In the genomic region with DNA sequence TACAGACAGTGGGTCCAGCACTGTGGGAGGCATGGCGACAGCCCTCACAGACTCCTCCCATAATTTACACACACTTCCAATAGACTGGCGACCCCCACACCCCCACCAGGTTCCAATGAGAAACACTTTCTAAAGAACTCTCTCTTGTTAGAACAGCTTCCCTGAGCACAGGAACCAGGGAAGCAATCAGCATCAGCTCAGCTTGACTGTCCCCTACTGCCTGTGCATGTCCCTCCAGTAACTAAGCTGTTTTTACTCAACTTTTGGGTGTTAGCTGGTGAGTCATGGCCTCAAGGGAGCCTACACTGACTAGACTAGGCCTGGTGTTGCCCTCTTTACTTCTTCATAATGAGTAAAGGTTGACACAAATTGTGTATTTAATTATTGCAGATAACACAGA, we compare ENCODE assay signal across 10 cellular contexts. TPM values are rescaled to one million over a fixed set of nuclear protein-coding genes. Genes with fewer than 3 reads are reported as not detected.
DNase-seq lines count a peak whose midpoint lies in the region; ATAC-seq and TF ChIP-seq lines count a peak whose summit lies in the region.
"Had no signal": no experiment of that assay in that cellular context is flagged by ENCODE, and none has a peak within 500 bp of the region (broad histone marks: within the 10 kb centered on the region; RNA-seq: fewer than 3 reads in every experiment).

No MANE protein-coding gene starts in this region.

- no peak overlapping the region for H3K4me3 ChIP-seq in trophoblast cell (ENCODE audit: low read depth, low read length)

- H3K4me1 ChIP-seq in trophoblast cell (ENCODE audit: control insufficient read depth in 1 of 2, insufficient read depth in 2 of 2, low read length in 2 of 2): peaks cover 5 to 12% of the 10 kb centered on the region in 2 experiments

- H3K4ac ChIP-seq in trophoblast cell (ENCODE audit: low read depth, low read length): no peak overlapping the region

- no peak for TF ChIP-seq CTCF in CD14-positive monocyte (IDR thresholded peaks at IDR 0.05)

- CTCF ChIA-PET in activated CD8-positive, alpha-beta memory T cell treated with anti-CD3 and anti-CD28 coated beads, Interleukin-2, amount 10 ng/mL, durations not matched to agents 7 days and 5 days (lab: Charles Lee): interaction anchor here (1.0 to 7.6 kb wide), 9 partner anchors 12 to 183 kb away, joined by 3 to 70 read pairs (median 8); a partner anchor contains a TSS

- H3K4me3 Mint-ChIP-seq in activated CD8-positive, alpha-beta memory T cell treated with anti-CD3 and anti-CD28 coated beads, Interleukin-2, amount 10 ng/mL, durations not matched to agents 7 days and 5 days: no peak overlapping the region
- H3K4me3 Mint-ChIP-seq in activated T-cell treated with anti-CD3 and anti-CD28 coated beads, Interleukin-2, amount 50 U/mL, for 72 hours: no peak overlapping the region
- H3K4me3 Mint-ChIP-seq in CD14-positive monocyte: no peak overlapping the region
- H3K4me3 Mint-ChIP-seq: T-helper 17 cell had no signal

- DNase-seq in activated CD8-positive, alpha-beta memory T cell treated with anti-CD3 and anti-CD28 coated beads, Interleukin-2, amount 10 ng/mL, durations not matched to agents 7 days and 5 days: peak; percentile 70
- no peak for DNase-seq in activated CD8-positive, alpha-beta memory T cell treated with anti-CD3 and anti-CD28 coated beads for 24 hours
- peak; percentile 57 to 74 for DNase-seq in activated T-cell treated with anti-CD3 and anti-CD28 coated beads, Interleukin-2, amount 50 U/mL, for 72 hours
- DNase-seq in trophoblast cell: no peak
- DNase-seq in NCI-H1048 (lab: John Stamatoyannopoulos, UW): no peak
- DNase-seq in CD14-positive monocyte (ENCODE audit: low spot score): no peak
- no peak for DNase-seq in NCI-H2107 (lab: John Stamatoyannopoulos, UW)
- DNase-seq: islet precursor cell, T-helper 17 cell had no signal

- no peak overlapping the region for H2BK5ac ChIP-seq in trophoblast cell (ENCODE audit: low read depth, low read length, poor library complexity)

- no peak overlapping the region for H3K14ac ChIP-seq in trophoblast cell (ENCODE audit: low read length)

- H3K27me3 ChIP-seq in trophoblast cell (ENCODE audit: insufficient read depth, low read length): no peaks in the 10 kb centered on the region

- H2AK5ac ChIP-seq in trophoblast cell (ENCODE audit: low read length): no peak overlapping the region

- no peaks in the 10 kb centered on the region for H3K79me1 ChIP-seq in trophoblast cell (ENCODE audit: low read length)

- intact Hi-C loops in CD14-positive monocyte (cut with micrococcal nuclease): no loop called here

- H3K4me2 ChIP-seq in trophoblast cell (ENCODE audit: low read length): no peak overlapping the region

- no peak overlapping the region for H2AFZ ChIP-seq in trophoblast cell (ENCODE audit: insufficient read depth, low read length, poor library complexity)

- H3K27ac Mint-ChIP-seq in activated CD8-positive, alpha-beta memory T cell treated with anti-CD3 and anti-CD28 coated beads, Interleukin-2, amount 10 ng/mL, durations not matched to agents 7 days and 5 days: peak overlapping the region; percentile 14
- H3K27ac Mint-ChIP-seq in activated T-cell treated with anti-CD3 and anti-CD28 coated beads, Interleukin-2, amount 50 U/mL, for 72 hours: no peak overlapping the region
- no peak overlapping the region for H3K27ac Mint-ChIP-seq in CD14-positive monocyte

- H3K4me1 Mint-ChIP-seq in activated CD8-positive, alpha-beta memory T cell treated with anti-CD3 and anti-CD28 coated beads, Interleukin-2, amount 10 ng/mL, durations not matched to agents 7 days and 5 days: peaks cover 83% of the 10 kb centered on the region
- H3K4me1 Mint-ChIP-seq in activated T-cell treated with anti-CD3 and anti-CD28 coated beads, Interleukin-2, amount 50 U/mL, for 72 hours (ENCODE audit: low read depth): peaks cover 89% of the 10 kb centered on the region
- H3K4me1 Mint-ChIP-seq in CD14-positive monocyte: peaks cover 21% of the 10 kb centered on the region

- H3K36me3 Mint-ChIP-seq in activated CD8-positive, alpha-beta memory T cell treated with anti-CD3 and anti-CD28 coated beads, Interleukin-2, amount 10 ng/mL, durations not matched to agents 7 days and 5 days: peaks cover 8% of the 10 kb centered on the region
- peaks cover 3 to 4% of the 10 kb centered on the region in 2 donors for H3K36me3 Mint-ChIP-seq in activated T-cell treated with anti-CD3 and anti-CD28 coated beads, Interleukin-2, amount 50 U/mL, for 72 hours (ENCODE audit: insufficient read depth in 2 of 2)
- H3K36me3 Mint-ChIP-seq in CD14-positive monocyte: no peaks in the 10 kb centered on the region

- H3K9me3 ChIP-seq in trophoblast cell (ENCODE audit: insufficient read depth, low read depth, low read length): no peaks in the 10 kb centered on the region

- peaks cover 10% of the 10 kb centered on the region for H3K27me3 Mint-ChIP-seq in activated CD8-positive, alpha-beta memory T cell treated with anti-CD3 and anti-CD28 coated beads, Interleukin-2, amount 10 ng/mL, durations not matched to agents 7 days and 5 days
- no peaks in the 10 kb centered on the region for H3K27me3 Mint-ChIP-seq in activated T-cell treated with anti-CD3 and anti-CD28 coated beads, Interleukin-2, amount 50 U/mL, for 72 hours (ENCODE audit: low read depth)
- H3K27me3 Mint-ChIP-seq in CD14-positive monocyte (ENCODE audit: low read depth in 3 of 3): peaks cover 0 to 1% (median 0%) of the 10 kb centered on the region in 3 donors

- H3K9me3 Mint-ChIP-seq in activated CD8-positive, alpha-beta memory T cell treated with anti-CD3 and anti-CD28 coated beads, Interleukin-2, amount 10 ng/mL, durations not matched to agents 7 days and 5 days (ENCODE audit: low read depth): peaks cover 2% of the 10 kb centered on the region
- H3K9me3 Mint-ChIP-seq in activated T-cell treated with anti-CD3 and anti-CD28 coated beads, Interleukin-2, amount 50 U/mL, for 72 hours: peaks cover 0 to 4% of the 10 kb centered on the region in 2 donors
- peaks cover 0 to 2% (median 0%) of the 10 kb centered on the region in 7 donors for H3K9me3 Mint-ChIP-seq in CD14-positive monocyte

- WGBS in trophoblast cell (ENCODE audit: extremely low coverage, insufficient coverage, insufficient read length): no CpG with 5 or more reads among the region's 2 CpGs

- H3K9ac ChIP-seq in trophoblast cell (ENCODE audit: low read length): no peak overlapping the region

- H2BK12ac ChIP-seq in trophoblast cell (ENCODE audit: low read length): no peak overlapping the region

- H4K12ac ChIP-seq in trophoblast cell (ENCODE audit: low read depth, low read length): no peak overlapping the region

- no peaks in the 10 kb centered on the region for H3K79me2 ChIP-seq in trophoblast cell (ENCODE audit: control insufficient read depth, insufficient read depth, low read length, poor library complexity)

- no peak overlapping the region for H2BK120ac ChIP-seq in trophoblast cell (ENCODE audit: insufficient read depth, low read length, poor library complexity)

- peak overlapping the region; percentile 87 for H3K23ac ChIP-seq in trophoblast cell (ENCODE audit: low read length)

- ATAC-seq in activated CD8-positive, alpha-beta memory T cell treated with anti-CD3 and anti-CD28 coated beads, Interleukin-2, amount 10 ng/mL, durations not matched to agents 7 days and 5 days: peak; percentile 51
- peak; percentile 15 for ATAC-seq in HG02885 (IDR thresholded peaks at IDR 0.05; ENCODE audit: poor library complexity, unreplicated experiment)
- peak; percentile 70 to 76 for ATAC-seq in activated T-cell treated with anti-CD3 and anti-CD28 coated beads, Interleukin-2, amount 50 U/mL, for 72 hours (replicated peaks in 1 of 2)
- ATAC-seq: T-helper 17 cell had no signal

- no peak overlapping the region for H3K18ac ChIP-seq in trophoblast cell (ENCODE audit: low read length)

- no peak overlapping the region for H3K27ac ChIP-seq in trophoblast cell (ENCODE audit: low read depth, low read length)

- no peaks in the 10 kb centered on the region for H3K36me3 ChIP-seq in trophoblast cell (ENCODE audit: control insufficient read depth in 1 of 2, insufficient read depth in 2 of 2, low read length in 2 of 2)

- no peak overlapping the region for H4K91ac ChIP-seq in trophoblast cell (ENCODE audit: low read depth, low read length)

- no peak overlapping the region for H4K8ac ChIP-seq in trophoblast cell (ENCODE audit: low read depth, low read length)

RNA-seq across cellular contexts. Expression of a gene that starts 32.6 kb away (rescaled TPM):
- 10 to 100 TPM; 47.0 to 49.4 TPM for total RNA-seq in activated CD8-positive, alpha-beta memory T cell treated with anti-CD3 and anti-CD28 coated beads, Interleukin-2, amount 10 ng/mL, durations not matched to agents 7 days and 5 days
- 10 to 100 TPM; 37.5 to 40.4 TPM for total RNA-seq in activated T-cell treated with anti-CD3 and anti-CD28 coated beads, Interleukin-2, amount 50 U/mL, for 72 hours
- polyA plus RNA-seq in trophoblast cell (2013): 41.0 and 43.0 TPM in 2 replicates
- polyA plus RNA-seq in CD14-positive monocyte: 10 to 100 TPM; 36.1 to 40.9 TPM

Comparison
In these comparisons a context has a peak if more than half of its experiments do, and no peak if none do; other contexts are left out.
1. DNase-seq: peak in activated CD8-positive, alpha-beta memory T cell treated with anti-CD3 and anti-CD28 coated beads, Interleukin-2, amount 10 ng/mL, durations not matched to agents 7 days and 5 days (single experiment) and activated T-cell treated with anti-CD3 and anti-CD28 coated beads, Interleukin-2, amount 50 U/mL, for 72 hours (2 of 2); none in activated CD8-positive, alpha-beta memory T cell treated with anti-CD3 and anti-CD28 coated beads for 24 hours (single experiment), trophoblast cell (0 of 2), NCI-H1048 (single experiment), CD14-positive monocyte (single experiment) and NCI-H2107 (single experiment).
2. ATAC-seq: peak in every context shown above with its lines; median percentile 73 in activated T-cell treated with anti-CD3 and anti-CD28 coated beads, Interleukin-2, amount 50 U/mL, for 72 hours; 51 in activated CD8-positive, alpha-beta memory T cell treated with anti-CD3 and anti-CD28 coated beads, Interleukin-2, amount 10 ng/mL, durations not matched to agents 7 days and 5 days; 15 in HG02885.